ENCODE assay signal across 19 cellular contexts in genomic region chr9:113570106-113570505, GRCh38.
DNase-seq lines count a peak whose midpoint lies in the region; TF ChIP-seq lines count a peak whose summit lies in the region.
"Had no signal": no experiment of that assay in that cellular context is flagged by ENCODE, and none has a peak within 500 bp of the region (broad histone marks: within the 10 kb centered on the region; RNA-seq: fewer than 3 reads in every experiment).

No MANE protein-coding gene starts in this region.

- H3K9me3 ChIP-seq in sigmoid colon (no peaks in the 10 kb centered on the region), prostate gland (no peaks in the 10 kb centered on the region)
- H3K9me3 ChIP-seq: lower lobe of right lung, mucosa of descending colon, tibial nerve had no signal

- H3K4me3 Mint-ChIP-seq in activated T-cell treated with anti-CD3 and anti-CD28 coated beads, Interleukin-2, amount 50 U/mL, for 24 hours: no peak overlapping the region
- H3K4me3 Mint-ChIP-seq in Calu3 (ENCODE audit: low read depth, unreplicated experiment): no peak overlapping the region
- H3K4me3 Mint-ChIP-seq: CD4-positive, alpha-beta memory T cell; stimulated activated naive CD8-positive, alpha-beta T cell treated with anti-CD3 and anti-CD28 coated beads, Interleukin-15, Interleukin-2, amounts not matched to agents 100 ng/mL and 50 ng/mL, for 24 hours had no signal

- peaks cover 35% of the 10 kb centered on the region for H3K4me1 Mint-ChIP-seq in activated T-cell treated with anti-CD3 and anti-CD28 coated beads, Interleukin-2, amount 50 U/mL, for 24 hours (ENCODE audit: low read depth)
- H3K4me1 Mint-ChIP-seq in Calu3 (ENCODE audit: low read depth, unreplicated experiment): peaks cover 36% of the 10 kb centered on the region

- POLR2A ChIA-PET in GM10248 (lab: Yijun Ruan, JAX): no interaction called here

- WGBS in sigmoid colon, 2 donors: 90 to 94% methylated on average over 9 of the region's 9 CpGs
- 92% methylated on average over 9 of the region's 9 CpGs for WGBS in prostate gland

- peaks cover 4% of the 10 kb centered on the region for H3K36me3 Mint-ChIP-seq in activated T-cell treated with anti-CD3 and anti-CD28 coated beads, Interleukin-2, amount 50 U/mL, for 24 hours (ENCODE audit: low read depth)
- peaks cover 27% of the 10 kb centered on the region for H3K36me3 Mint-ChIP-seq in Calu3 (ENCODE audit: insufficient read depth, unreplicated experiment)
- H3K36me3 Mint-ChIP-seq: CD4-positive, alpha-beta memory T cell had no signal

- H3K4me3 ChIP-seq in sigmoid colon (no peak overlapping the region), prostate gland (no peak overlapping the region)
- H3K4me3 ChIP-seq: dorsolateral prefrontal cortex, lower lobe of right lung, mucosa of descending colon, tibial nerve had no signal

- H3K4me1 ChIP-seq in sigmoid colon: peaks cover 0 to 56% (median 43%) of the 10 kb centered on the region in 4 donors
- peaks cover 9% of the 10 kb centered on the region for H3K4me1 ChIP-seq in prostate gland (replicated peaks)

- DNase-seq in activated T-cell treated with anti-CD3 and anti-CD28 coated beads, Interleukin-2, amount 50 U/mL, for 24 hours: no peak
- DNase-seq in activated T-cell treated with anti-CD3 and anti-CD28 coated beads for 4 hours (no peak), Calu3 (no peak), islet precursor cell (peak; percentile 35), sigmoid colon (peak; percentile 55), GM10248 (ENCODE audit: extremely low spot score) (no peak), NCI-H345 (lab: John Stamatoyannopoulos, UW) (no peak), prostate gland (ENCODE audit: low spot score) (no peak)
- DNase-seq: activated gamma-delta T cell treated with Interleukin-2 at 50 U/mL for 16 hours; CD4-positive, alpha-beta memory T cell; GOT3; lower lobe of right lung; NCI-H1694; NCI-H524 treated with DMSO at 0.1 percent for 48 hours; T1000 had no signal

- H3K9me3 Mint-ChIP-seq in activated T-cell treated with anti-CD3 and anti-CD28 coated beads, Interleukin-2, amount 50 U/mL, for 24 hours: no peaks in the 10 kb centered on the region
- H3K9me3 Mint-ChIP-seq in Calu3 (ENCODE audit: low read depth, unreplicated experiment): no peaks in the 10 kb centered on the region
- H3K9me3 Mint-ChIP-seq: CD4-positive, alpha-beta memory T cell; stimulated activated naive CD8-positive, alpha-beta T cell treated with anti-CD3 and anti-CD28 coated beads, Interleukin-15, Interleukin-2, amounts not matched to agents 100 ng/mL and 50 ng/mL, for 24 hours had no signal

- peak overlapping the region; percentile 52 for H3K27ac Mint-ChIP-seq in activated T-cell treated with anti-CD3 and anti-CD28 coated beads, Interleukin-2, amount 50 U/mL, for 24 hours
- peak overlapping the region; percentile 73 for H3K27ac Mint-ChIP-seq in Calu3 (ENCODE audit: unreplicated experiment)
- H3K27ac Mint-ChIP-seq: stimulated activated naive CD8-positive, alpha-beta T cell treated with anti-CD3 and anti-CD28 coated beads, Interleukin-15, Interleukin-2, amounts not matched to agents 100 ng/mL and 50 ng/mL, for 24 hours had no signal

- no TSS peak for BruUV-seq in Calu3 (replicated peaks; lab: Mats Ljungman, UMichigan)

- CTCF ChIA-PET in Calu3 (lab: Charles Lee) (no interaction called here), GM10248 (lab: Yijun Ruan, JAX) (interaction anchor here (0.6 to 2.7 kb wide), 5 partner anchors 9 to 85 kb away, joined by 3 to 10 read pairs (median 4); no protein-coding TSS in a partner anchor)

- H3K27ac ChIP-seq in sigmoid colon (no peak overlapping the region), prostate gland (no peak overlapping the region)
- H3K27ac ChIP-seq: dorsolateral prefrontal cortex, lower lobe of right lung, tibial nerve had no signal

- intact Hi-C loops in Calu3 (cut with micrococcal nuclease; ENCODE audit: unreplicated experiment) (no loop called here), sigmoid colon (cut with DNase I) (no loop called here), prostate gland (cut with DNase I) (no loop called here)

- H3K36me3 ChIP-seq in sigmoid colon (no peaks in the 10 kb centered on the region), prostate gland (no peaks in the 10 kb centered on the region)
- H3K36me3 ChIP-seq: lower lobe of right lung, tibial nerve had no signal

- TF ChIP-seq EP300 in sigmoid colon (IDR thresholded peaks at IDR 0.05): no peak

- H3K27me3 Mint-ChIP-seq in activated T-cell treated with anti-CD3 and anti-CD28 coated beads, Interleukin-2, amount 50 U/mL, for 24 hours: no peaks in the 10 kb centered on the region
- H3K27me3 Mint-ChIP-seq in Calu3 (ENCODE audit: unreplicated experiment): no peaks in the 10 kb centered on the region
- H3K27me3 Mint-ChIP-seq: CD4-positive, alpha-beta memory T cell; stimulated activated naive CD8-positive, alpha-beta T cell treated with anti-CD3 and anti-CD28 coated beads, Interleukin-15, Interleukin-2, amounts not matched to agents 100 ng/mL and 50 ng/mL, for 24 hours had no signal

- TF ChIP-seq CTCF in Calu3 (IDR thresholded peaks at IDR 0.05; ENCODE audit: unreplicated experiment): no peak
- no peak for TF ChIP-seq CTCF in sigmoid colon (IDR thresholded peaks at IDR 0.05)
- TF ChIP-seq CTCF in GM10248 (IDR thresholded peaks at IDR 0.05; ENCODE audit: control extremely low read depth, extremely low read depth, low read depth, missing control alignments): no peak
- TF ChIP-seq CTCF in prostate gland (IDR thresholded peaks at IDR 0.05): no peak

- H3K27me3 ChIP-seq in sigmoid colon (no peaks in the 10 kb centered on the region), prostate gland (replicated peaks; ENCODE audit: insufficient read depth) (no peaks in the 10 kb centered on the region)
- H3K27me3 ChIP-seq: dorsolateral prefrontal cortex, tibial nerve had no signal

- TF ChIP-seq POLR2A in sigmoid colon (IDR thresholded peaks at IDR 0.05) (no peak), prostate gland (IDR thresholded peaks at IDR 0.05) (no peak)

Comparison
In these comparisons a context has a peak if more than half of its experiments do, and no peak if none do; other contexts are left out.
1. DNase-seq: peak in islet precursor cell (single experiment) and sigmoid colon (single experiment); none in activated T-cell treated with anti-CD3 and anti-CD28 coated beads, Interleukin-2, amount 50 U/mL, for 24 hours (single experiment), activated T-cell treated with anti-CD3 and anti-CD28 coated beads for 4 hours (single experiment), Calu3 (single experiment), GM10248 (single experiment), NCI-H345 (single experiment) and prostate gland (single experiment).